10 cellular contexts compared by ENCODE assay signal in genomic region chr12:120369476-120370342, GRCh38. TPM values are rescaled to one million over a fixed set of nuclear protein-coding genes. Genes with fewer than 3 reads are reported as not detected.
A peak's percentile ranks its signal among the peaks of the same experiment; 100 is the strongest.
DNase-seq lines count a peak whose midpoint lies in the region; ATAC-seq, FAIRE-seq and TF ChIP-seq lines count a peak whose summit lies in the region.
"Had no signal": no experiment of that assay in that cellular context is flagged by ENCODE, and none has a peak within 500 bp of the region (broad histone marks: within the 10 kb centered on the region; RNA-seq: fewer than 3 reads in every experiment).

No MANE protein-coding gene starts in this region.

- H3K4me3 ChIP-seq in astrocyte (ENCODE audit: insufficient read depth, low read depth, low read length) (peak overlapping the region; percentile 33), suprapubic skin (peak overlapping the region; percentile 60)

- FAIRE-seq in astrocyte (lab: Jason Lieb, UNC): no peak

- H3K9me3 Mint-ChIP-seq in activated CD4-positive, alpha-beta T cell treated with anti-CD3 and anti-CD28 coated beads, Interleukin-2, amount 10 ng/mL, durations not matched to agents 24 days and 14 days: no peaks in the 10 kb centered on the region
- H3K9me3 Mint-ChIP-seq in astrocyte (ENCODE audit: unreplicated experiment): no peaks in the 10 kb centered on the region
- H3K9me3 Mint-ChIP-seq in memory B cell: no peaks in the 10 kb centered on the region

- no peaks in the 10 kb centered on the region for H3K36me3 Mint-ChIP-seq in activated CD4-positive, alpha-beta T cell treated with anti-CD3 and anti-CD28 coated beads, Interleukin-2, amount 10 ng/mL, durations not matched to agents 24 days and 14 days (ENCODE audit: low read depth)
- H3K36me3 Mint-ChIP-seq in astrocyte (ENCODE audit: low read depth, unreplicated experiment): peaks cover 7% of the 10 kb centered on the region
- no peaks in the 10 kb centered on the region for H3K36me3 Mint-ChIP-seq in memory B cell

- no peaks in the 10 kb centered on the region for H3K36me3 ChIP-seq in astrocyte (ENCODE audit: insufficient read depth, low read length)
- H3K36me3 ChIP-seq in suprapubic skin: no peaks in the 10 kb centered on the region

- peaks cover 6% of the 10 kb centered on the region for H3K79me2 ChIP-seq in astrocyte (ENCODE audit: insufficient read depth, low read length)

- H3K27me3 Mint-ChIP-seq in activated CD4-positive, alpha-beta T cell treated with anti-CD3 and anti-CD28 coated beads, Interleukin-2, amount 10 ng/mL, durations not matched to agents 24 days and 14 days: peaks cover 74% of the 10 kb centered on the region
- peaks cover 41% of the 10 kb centered on the region for H3K27me3 Mint-ChIP-seq in astrocyte (ENCODE audit: low read depth, unreplicated experiment)
- H3K27me3 Mint-ChIP-seq in memory B cell: peaks cover 38% of the 10 kb centered on the region

- no peak overlapping the region for H3K9ac ChIP-seq in astrocyte (ENCODE audit: low read length)

- no peak for ATAC-seq in memory B cell (ENCODE audit: low read depth)
- ATAC-seq in HG02798 (IDR thresholded peaks at IDR 0.05; ENCODE audit: poor library complexity, unreplicated experiment): no peak

- peaks cover 43% of the 10 kb centered on the region for H3K27me3 ChIP-seq in astrocyte (ENCODE audit: insufficient read depth, low read length)
- peaks cover 77% of the 10 kb centered on the region for H3K27me3 ChIP-seq in suprapubic skin

- no peak overlapping the region for H3K27ac Mint-ChIP-seq in activated CD4-positive, alpha-beta T cell treated with anti-CD3 and anti-CD28 coated beads, Interleukin-2, amount 10 ng/mL, durations not matched to agents 24 days and 14 days
- H3K27ac Mint-ChIP-seq in astrocyte (ENCODE audit: unreplicated experiment) (peak overlapping the region; percentile 47), memory B cell (no peak overlapping the region)

- H3K4me2 ChIP-seq in astrocyte (ENCODE audit: low read length): peak overlapping the region; percentile 83

- H3K4me1 Mint-ChIP-seq in activated CD4-positive, alpha-beta T cell treated with anti-CD3 and anti-CD28 coated beads, Interleukin-2, amount 10 ng/mL, durations not matched to agents 24 days and 14 days: peaks cover 12% of the 10 kb centered on the region
- H3K4me1 Mint-ChIP-seq in astrocyte (ENCODE audit: low read depth, unreplicated experiment) (peaks cover 13% of the 10 kb centered on the region), memory B cell (peaks cover 11% of the 10 kb centered on the region)

- TF ChIP-seq CTCF in astrocyte (IDR thresholded peaks at IDR 0.05; ENCODE audit: insufficient read depth, low read depth, low read length): no peak
- no peak for TF ChIP-seq CTCF in suprapubic skin (IDR thresholded peaks at IDR 0.05)

- H3K4me3 Mint-ChIP-seq in activated CD4-positive, alpha-beta T cell treated with anti-CD3 and anti-CD28 coated beads, Interleukin-2, amount 10 ng/mL, durations not matched to agents 24 days and 14 days: peak overlapping the region; percentile 73
- H3K4me3 Mint-ChIP-seq in astrocyte (ENCODE audit: unreplicated experiment): peak overlapping the region; percentile 85
- H3K4me3 Mint-ChIP-seq in memory B cell: peak overlapping the region; percentile 75

- no peak for DNase-seq in activated CD4-positive, alpha-beta T cell treated with anti-CD3 and anti-CD28 coated beads, Interleukin-2, amount 10 ng/mL, durations not matched to agents 24 days and 14 days
- no peak for DNase-seq in activated CD4-positive, alpha-beta T cell treated with anti-CD3 and anti-CD28 coated beads for 1 hour
- no peak for DNase-seq in astrocyte (ENCODE audit: low read depth)
- no peak for DNase-seq in memory B cell (ENCODE audit: low spot score in 2 of 2)
- no peak for DNase-seq in suprapubic skin (ENCODE audit: low spot score in 2 of 2)
- no peak for DNase-seq in hepatic stellate cell (ENCODE audit: low spot score)
- no peak for DNase-seq in NCI-H345 (lab: John Stamatoyannopoulos, UW)
- DNase-seq: amniotic stem cell had no signal

- intact Hi-C loops in activated CD4-positive, alpha-beta T cell treated with anti-CD3 and anti-CD28 coated beads, Interleukin-2, amount 10 ng/mL, durations not matched to agents 24 days and 14 days (cut with micrococcal nuclease): no loop called here

- WGBS in suprapubic skin: 6% methylated on average over 21 of the region's 37 CpGs

- H3K4me1 ChIP-seq in astrocyte (ENCODE audit: insufficient read depth, low read length) (peaks cover 13% of the 10 kb centered on the region), suprapubic skin (peaks cover 19% of the 10 kb centered on the region)

- H2AFZ ChIP-seq in astrocyte (ENCODE audit: low read depth, low read length): no peak overlapping the region

- no peak overlapping the region for H3K27ac ChIP-seq in astrocyte (ENCODE audit: low read depth, low read length)
- no peak overlapping the region for H3K27ac ChIP-seq in suprapubic skin
- H3K27ac ChIP-seq: HL-60 had no signal

- H3K9me3 ChIP-seq in astrocyte (ENCODE audit: insufficient read depth, low read depth, low read length): no peaks in the 10 kb centered on the region
- no peaks in the 10 kb centered on the region for H3K9me3 ChIP-seq in suprapubic skin

- peaks cover 16% of the 10 kb centered on the region for H4K20me1 ChIP-seq in astrocyte (ENCODE audit: insufficient read depth, low read length)

- TF ChIP-seq POLR2A in suprapubic skin (IDR thresholded peaks at IDR 0.05): no peak

- no peak for TF ChIP-seq EP300 in suprapubic skin (IDR thresholded peaks at IDR 0.05)

RNA-seq across cellular contexts. Expression of gene MSI1, which starts 0.7 kb away (rescaled TPM):
- 0.33 and 0.79 TPM in 2 replicates for total RNA-seq in activated CD4-positive, alpha-beta T cell treated with anti-CD3 and anti-CD28 coated beads, Interleukin-2, amount 10 ng/mL, durations not matched to agents 24 days and 14 days
- total RNA-seq in astrocyte: 16.0 and 16.4 TPM in 2 replicates
- total RNA-seq in suprapubic skin: under 1 TPM; 0.40 to 0.86 (median 0.61) TPM

RNA-seq across cellular contexts. Expression of gene PLA2G1B, which starts 42.1 kb away (rescaled TPM):
- total RNA-seq in activated CD4-positive, alpha-beta T cell treated with anti-CD3 and anti-CD28 coated beads, Interleukin-2, amount 10 ng/mL, durations not matched to agents 24 days and 14 days: not detected in 2 replicates
- not detected in 2 replicates for total RNA-seq in astrocyte
- not detected for total RNA-seq in suprapubic skin
